In genomic region chr6:126258150-126258549, GRCh38 we compare ENCODE assay signal across 22 cellular contexts.
"Had no signal": no experiment of that assay in that cellular context is flagged by ENCODE, and none has a peak within 500 bp of the region (broad histone marks: within the 10 kb centered on the region; RNA-seq: fewer than 3 reads in every experiment).

No MANE protein-coding gene starts in this region.

- H3K36me3 ChIP-seq: left lung, neutrophil, ovary, right atrium auricular region, right lobe of liver, stomach, thyroid gland, transverse colon, upper lobe of right lung had no signal

- DNase-seq: head of caudate nucleus; left colon; naive thymus-derived CD8-positive, alpha-beta T cell; occipital lobe; ovary; right lobe of liver; stimulated activated CD4-positive, alpha-beta T cell treated with anti-CD3 and anti-CD28 coated beads, Interleukin-1b, Interleukin-23, amount 100 ng/mL, for 48 hours; stimulated activated CD4-positive, alpha-beta T cell treated with anti-CD3 and anti-CD28 coated beads, Interleukin-2, amount 100 ng/mL, for 48 hours; stimulated activated CD4-positive, alpha-beta T cell treated with anti-CD3 and anti-CD28 coated beads, Interleukin-4, amount 100 ng/mL, for 4 hours; stimulated activated CD8-positive, alpha-beta memory T cell treated with anti-CD3 and anti-CD28 coated beads, Interleukin-4, amount 100 ng/mL, for 48 hours; stimulated activated naive B cell treated with anti-CD40 and anti-IgM and Interleukin-4, amounts not matched to agents 10 μg/mL and 1 μg/mL and 100 μg/mL, for 72 hours; stimulated activated naive CD8-positive, alpha-beta T cell treated with anti-CD3 and anti-CD28 coated beads, Interleukin-15, Interleukin-2, amounts not matched to agents 100 U/mL and 50 U/mL, for 24 hours; stomach; testis; thyroid gland; transverse colon; upper lobe of right lung had no signal

- H3K4me2 ChIP-seq: hepatocyte, smooth muscle cell had no signal

- H3K4me3 ChIP-seq: hepatocyte, left lung, ovary, right atrium auricular region, right lobe of liver, smooth muscle cell, stomach, testis, thyroid gland, transverse colon, upper lobe of right lung had no signal

- H3K9me3 ChIP-seq: neutrophil, ovary, right lobe of liver, testis, thyroid gland had no signal

- H3K79me2 ChIP-seq: hepatocyte had no signal

- H3K4me1 ChIP-seq: left lung, right atrium auricular region, right lobe of liver, stomach, testis, thyroid gland, transverse colon, upper lobe of right lung had no signal

- H3K27ac ChIP-seq: hepatocyte, left lung, neutrophil, ovary, right atrium auricular region, right lobe of liver, stomach, testis, thyroid gland, transverse colon, upper lobe of right lung had no signal

- H2AFZ ChIP-seq: hepatocyte had no signal

- ATAC-seq: left colon; left lung; naive thymus-derived CD8-positive, alpha-beta T cell; stimulated activated naive B cell treated with anti-CD40 and anti-IgM and Interleukin-4, amounts not matched to agents 10 μg/mL and 1 μg/mL and 100 μg/mL, for 72 hours; stimulated activated naive CD8-positive, alpha-beta T cell treated with anti-CD3 and anti-CD28 coated beads, Interleukin-15, Interleukin-2, amounts not matched to agents 100 U/mL and 50 U/mL, for 24 hours; upper lobe of right lung had no signal

- H3K27me3 ChIP-seq: hepatocyte, left lung, neutrophil, ovary, right atrium auricular region, right lobe of liver, stomach, testis, thyroid gland, transverse colon, upper lobe of right lung had no signal
